In the genomic region with DNA sequence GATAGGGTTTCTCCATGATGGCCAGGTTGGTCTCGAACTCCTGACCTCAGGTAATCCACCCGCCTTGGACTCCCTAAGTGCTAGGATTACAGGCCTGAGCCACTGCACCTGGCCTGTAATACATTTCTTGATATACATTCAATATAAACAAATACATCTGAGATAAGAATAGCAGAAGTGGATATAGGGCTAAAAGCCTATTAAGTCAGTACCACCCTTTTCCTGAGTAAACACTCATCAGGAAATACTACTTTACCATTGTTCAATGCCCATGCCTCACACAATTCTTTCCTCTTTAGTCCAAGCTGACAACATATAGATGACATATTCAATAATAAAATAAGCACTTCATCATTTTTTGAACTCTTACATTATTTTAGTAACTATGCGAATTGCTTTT, we compare ENCODE assay signal across 18 cellular contexts.
"Had no signal": no experiment of that assay in that cellular context is flagged by ENCODE, and none has a peak within 500 bp of the region (broad histone marks: within the 10 kb centered on the region; RNA-seq: fewer than 3 reads in every experiment).

No MANE protein-coding gene starts in this region.

- H3K9me3 ChIP-seq: adrenal gland, ovary, psoas muscle had no signal

- H3K36me3 ChIP-seq: adrenal gland, ovary had no signal

- H3K4me3 Mint-ChIP-seq: effector memory CD8-positive, alpha-beta T cell; naive thymus-derived CD8-positive, alpha-beta T cell had no signal

- H2AFZ ChIP-seq: hepatocyte had no signal

- H3K4me2 ChIP-seq: hepatocyte had no signal

- DNase-seq: activated CD4-positive, alpha-beta T cell treated with anti-CD3 and anti-CD28 coated beads, Interleukin-2, amount 50 U/mL, for 1 hour; activated CD8-positive, alpha-beta memory T cell treated with anti-CD3 and anti-CD28 coated beads for 24 hours; activated CD8-positive, alpha-beta memory T cell treated with anti-CD3 and anti-CD28 coated beads, Interleukin-2, amount 50 U/mL, for 48 hours; activated gamma-delta T cell; adrenal gland; effector memory CD8-positive, alpha-beta T cell; foreskin fibroblast; mesenchymal stem cell; naive thymus-derived CD8-positive, alpha-beta T cell; ovary; psoas muscle; right cardiac atrium; stimulated activated naive CD8-positive, alpha-beta T cell treated with anti-CD3 and anti-CD28 coated beads, Interleukin-15, Interleukin-2, amounts not matched to agents 100 U/mL and 50 U/mL, for 24 hours; T-helper 9 cell; trophoblast cell had no signal

- H3K9me3 Mint-ChIP-seq: activated naive CD4-positive, alpha-beta T cell treated with anti-CD3 and anti-CD28 coated beads, Interleukin-2, amount 50 U/mL, for 72 hours; effector memory CD8-positive, alpha-beta T cell; naive thymus-derived CD8-positive, alpha-beta T cell had no signal

- H3K27ac ChIP-seq: adrenal gland, epithelial cell of prostate, hepatocyte, ovary, psoas muscle had no signal

- H3K27me3 ChIP-seq: adrenal gland, hepatocyte, ovary had no signal

- H3K4me3 ChIP-seq: adrenal gland, hepatocyte, ovary, psoas muscle had no signal

- H3K27ac Mint-ChIP-seq: activated naive CD4-positive, alpha-beta T cell treated with anti-CD3 and anti-CD28 coated beads, Interleukin-2, amount 50 U/mL, for 72 hours; effector memory CD8-positive, alpha-beta T cell; naive thymus-derived CD8-positive, alpha-beta T cell had no signal

- H3K27me3 Mint-ChIP-seq: effector memory CD8-positive, alpha-beta T cell; naive thymus-derived CD8-positive, alpha-beta T cell had no signal
